Comparison of ENCODE assay signal across 16 cellular contexts in genomic region chr13:45244736-45245135, GRCh38. TPM values are rescaled to one million over a fixed set of nuclear protein-coding genes. Genes with fewer than 3 reads are reported as not detected.
"Had no signal": no experiment of that assay in that cellular context is flagged by ENCODE, and none has a peak within 500 bp of the region (broad histone marks: within the 10 kb centered on the region; RNA-seq: fewer than 3 reads in every experiment).

No MANE protein-coding gene starts in this region.

RNA-seq across cellular contexts. Expression of gene KCTD4, which starts 43.9 kb away (rescaled TPM):
- total RNA-seq: dermis blood vessel endothelial cell; endothelial cell of umbilical vein; esophagus mucosa; esophagus squamous epithelium; gastrocnemius medialis; glomerular endothelial cell; kidney epithelial cell; left cardiac atrium; left lung; left ventricle myocardium superior; lower lobe of right lung; lung microvascular endothelial cell; mesenteric fat pad; mesothelial cell of epicardium; myocyte; naive thymus-derived CD8-positive, alpha-beta T cell had no signal
- polyA plus RNA-seq: endothelial cell of umbilical vein had no signal
